In genomic region chr9:128587453-128587852, GRCh38 we compare ENCODE assay signal across 10 cellular contexts. TPM values are rescaled to one million over a fixed set of nuclear protein-coding genes. Genes with fewer than 3 reads are reported as not detected.
DNase-seq lines count a peak whose midpoint lies in the region; ATAC-seq, FAIRE-seq and TF ChIP-seq lines count a peak whose summit lies in the region.
"Had no signal": no experiment of that assay in that cellular context is flagged by ENCODE, and none has a peak within 500 bp of the region (broad histone marks: within the 10 kb centered on the region; RNA-seq: fewer than 3 reads in every experiment).

No MANE protein-coding gene starts in this region.

- DNase-seq in activated CD4-positive, alpha-beta memory T cell treated with anti-CD3 and anti-CD28 coated beads for 36 hours: peak; percentile 80
- DNase-seq in K562 (ENCODE audit: extremely low read depth in 1 of 4, low spot score in 3 of 4) (no peak), GM13976 (ENCODE audit: low spot score) (no peak), NCI-H2227 treated with DMSO at 0.1 percent for 48 hours (lab: John Stamatoyannopoulos, UW) (no peak), WERI-Rb-1 (no peak)
- DNase-seq in stimulated activated CD8-positive, alpha-beta memory T cell treated with anti-CD3 and anti-CD28 coated beads, Interleukin-4, amount 100 ng/mL, for 24 hours (ENCODE audit: low read depth): peak; percentile 11
- DNase-seq: left lung, NCI-H1694 had no signal

- no peaks in the 10 kb centered on the region for H4K20me1 ChIP-seq in K562 (replicated peaks; ENCODE audit: control insufficient read depth, insufficient read depth, low read length)

- 50% methylated on average over 6 of the region's 6 CpGs for WGBS in K562 (ENCODE audit: insufficient coverage, low coverage, missing lambda C conversion rate)

- POLR2A ChIA-PET in activated CD4-positive, alpha-beta memory T cell treated with anti-CD3 and anti-CD28 coated beads for 36 hours (lab: Charles Lee): interaction anchor here (1.0 kb wide), 1 partner anchor 34 kb away, joined by 4 read pairs; no protein-coding TSS in a partner anchor
- POLR2A ChIA-PET in K562 (lab: Yijun Ruan, JAX): interaction anchor here (0.6 to 1.3 kb wide), 2 partner anchors 22 to 35 kb away, joined by 3 read pairs; no protein-coding TSS in a partner anchor

- H3K4me3 Mint-ChIP-seq in activated CD4-positive, alpha-beta memory T cell treated with anti-CD3 and anti-CD28 coated beads for 36 hours: no peak overlapping the region

- peaks cover 13% of the 10 kb centered on the region for H3K4me1 Mint-ChIP-seq in activated CD4-positive, alpha-beta memory T cell treated with anti-CD3 and anti-CD28 coated beads for 36 hours (ENCODE audit: low read depth)

- H3K4me3 ChIP-seq in K562: no peak overlapping the region
- H3K4me3 ChIP-seq in WERI-Rb-1 (ENCODE audit: low read depth, low read length): no peak overlapping the region
- H3K4me3 ChIP-seq: left lung had no signal

- intact Hi-C loops in activated CD4-positive, alpha-beta memory T cell treated with anti-CD3 and anti-CD28 coated beads for 36 hours (cut with micrococcal nuclease): loop anchor here (2.0 kb wide), 1 partner anchor 35 kb away; the partner anchor contains the start of gene SPTAN1
- intact Hi-C loops in K562 (cut with micrococcal nuclease): no loop called here

- TF ChIP-seq CTCF in K562 (IDR thresholded peaks at IDR 0.05 in 2 of 3, conservative IDR thresholded peaks at IDR 0.05 in 1 of 3; ENCODE audit: insufficient read depth in 2 of 3, low read depth in 1 of 3, low read length in 3 of 3): no peak
- no peak for TF ChIP-seq CTCF in GM13976 (IDR thresholded peaks at IDR 0.05; ENCODE audit: borderline replicate concordance, control extremely low read depth, extremely low read depth, insufficient read depth, missing control alignments)
- no peak for TF ChIP-seq CTCF in WERI-Rb-1 (IDR thresholded peaks at IDR 0.05; ENCODE audit: low read depth, low read length)

- peak overlapping the region; percentile 77 for H3K27ac Mint-ChIP-seq in activated CD4-positive, alpha-beta memory T cell treated with anti-CD3 and anti-CD28 coated beads for 36 hours

- no TSS peak for BruUV-seq in K562 (replicated peaks; lab: Mats Ljungman, UMichigan)

- no peak for TF ChIP-seq EP300 in K562 (IDR thresholded peaks at IDR 0.05; ENCODE audit: low read length)

- peaks cover 0 to 4% of the 10 kb centered on the region in 2 experiments; a peak in 1 of 5 replicates for H3K4me1 ChIP-seq in K562 (replicated peaks in 1 of 2; ENCODE audit: control insufficient read depth in 2 of 2, insufficient read depth in 2 of 2, low read length in 2 of 2)
- H3K4me1 ChIP-seq: left lung had no signal

- H3K9ac ChIP-seq in K562 (ENCODE audit: insufficient read depth in 1 of 2, low read depth in 2 of 2, low read length in 2 of 2): no peak overlapping the region

- no peaks in the 10 kb centered on the region for H3K27me3 ChIP-seq in K562 (ENCODE audit: control insufficient read depth in 2 of 2, insufficient read depth in 2 of 2, low read length in 2 of 2)
- no peaks in the 10 kb centered on the region for H3K27me3 ChIP-seq in WERI-Rb-1 (ENCODE audit: insufficient read depth, low read depth, severe bottlenecking)
- H3K27me3 ChIP-seq: left lung had no signal

- ATAC-seq in K562: peak; percentile 33; the same call in 2 of the 3 replicates
- ATAC-seq in HG03280 (IDR thresholded peaks at IDR 0.05; ENCODE audit: unreplicated experiment): no peak
- ATAC-seq: left lung had no signal

- FAIRE-seq in K562 (lab: Jason Lieb, UNC): no peak

- H3K9me3 ChIP-seq in KOPT-K1 (ENCODE audit: insufficient read depth, low read length, poor library complexity, severe bottlenecking) (no peaks in the 10 kb centered on the region), K562 (replicated peaks; ENCODE audit: control insufficient read depth, insufficient read depth, low read depth, low read length) (no peaks in the 10 kb centered on the region), WERI-Rb-1 (ENCODE audit: severe bottlenecking) (no peaks in the 10 kb centered on the region)
- H3K9me3 ChIP-seq: left lung had no signal

- H3K27ac ChIP-seq in KOPT-K1 (ENCODE audit: low read depth, low read length, poor library complexity, severe bottlenecking) (peak overlapping the region; percentile 52), K562 (ENCODE audit: extremely low read depth, low read depth, low read length) (no peak overlapping the region), WERI-Rb-1 (no peak overlapping the region)
- H3K27ac ChIP-seq: left lung had no signal

- CTCF ChIA-PET in activated CD4-positive, alpha-beta memory T cell treated with anti-CD3 and anti-CD28 coated beads for 36 hours (lab: Charles Lee): no interaction called here
- CTCF ChIA-PET in K562 (lab: Yijun Ruan, JAX; ENCODE audit: low intra/inter-chr PET ratio): no interaction called here

- H3K9me3 Mint-ChIP-seq in activated CD4-positive, alpha-beta memory T cell treated with anti-CD3 and anti-CD28 coated beads for 36 hours: no peaks in the 10 kb centered on the region

- H3K4me2 ChIP-seq in K562 (ENCODE audit: insufficient read depth, low read length): no peak overlapping the region

- no peaks in the 10 kb centered on the region for H3K27me3 Mint-ChIP-seq in activated CD4-positive, alpha-beta memory T cell treated with anti-CD3 and anti-CD28 coated beads for 36 hours

- H3K36me3 Mint-ChIP-seq in activated CD4-positive, alpha-beta memory T cell treated with anti-CD3 and anti-CD28 coated beads for 36 hours: peaks cover 64% of the 10 kb centered on the region

- H3K36me3 ChIP-seq in KOPT-K1 (ENCODE audit: insufficient read depth, low read length) (peaks cover 88% of the 10 kb centered on the region), K562 (ENCODE audit: control insufficient read depth, insufficient read depth, low read length) (no peaks in the 10 kb centered on the region), WERI-Rb-1 (peaks cover 96% of the 10 kb centered on the region)

- no peak overlapping the region for H2AFZ ChIP-seq in K562 (ENCODE audit: low read depth, low read length)

- TF ChIP-seq RAD21 in K562 (CRISPR knock-in tag; conservative IDR thresholded peaks at IDR 0.05 in 1 of 2, IDR thresholded peaks at IDR 0.05 in 1 of 2): no peak

- H3K9me1 ChIP-seq in K562 (ENCODE audit: control insufficient read depth, insufficient read depth, low read length): no peaks in the 10 kb centered on the region

- no peaks in the 10 kb centered on the region for H3K79me2 ChIP-seq in K562 (ENCODE audit: control insufficient read depth, insufficient read depth, low read length)

- in situ Hi-C loops in K562 (cut with MboI): no loop called here
- in situ Hi-C loops in GM13976 (cut with MboI; ENCODE audit: low sequenced_read_pairs, unreplicated experiment): no loop called here

- TF ChIP-seq POLR2A in K562 (conservative IDR thresholded peaks at IDR 0.05): no peak

TF ChIP-seq in K562, 482 proteins besides CTCF, POLR2A, EP300 and RAD21 (continues in another document):
- TF ChIP-seq PBX2 (CRISPR knock-in tag; IDR thresholded peaks at IDR 0.05; ENCODE audit: low read depth): no peak
- TF ChIP-seq PBX2 (tag; conservative IDR thresholded peaks at IDR 0.05; ENCODE audit: low read depth): 0 out of 2 replicates have a peak, but pooled peaks have one; percentile 26
- TF ChIP-seq MEIS2 (IDR thresholded peaks at IDR 0.05; ENCODE audit: partially characterized antibody): peak; percentile 40

RNA-seq across cellular contexts. Expression of gene SPTAN1, which starts 35.1 kb away (rescaled TPM):
- total RNA-seq in activated CD4-positive, alpha-beta memory T cell treated with anti-CD3 and anti-CD28 coated beads for 36 hours: 100 to 1,000 TPM; 228 TPM
- total RNA-seq in K562 (2011; cell fraction: chromatin; rRNA removed; ENCODE audit: low replicate concordance): 83.7 and 109 TPM in 2 replicates
- 46.7 and 52.4 TPM in 2 replicates for total RNA-seq in K562 (2011; cell fraction: nucleolus; rRNA removed)
- total RNA-seq in K562 (2011; cell fraction: nucleoplasm; rRNA removed): 52.9 and 60.3 TPM in 2 replicates
- total RNA-seq in K562 (2014; rRNA removed) (7.0 and 10.8 TPM in 2 replicates), K562 (2014; rRNA removed; fragmentation: Illumina TruSeq; extraction: Trizol) (4.5 and 4.7 TPM in 2 replicates), K562 (2015; rRNA removed; fragmentation: Illumina TruSeq; extraction: Trizol) (10.4 and 11.5 TPM in 2 replicates), K562 (2021) (13.5 and 13.7 TPM in 2 replicates)
- polyA plus RNA-seq in K562 (2011; rRNA removed) (8.3 and 16.5 TPM in 2 replicates), K562 (2014; fragmentation: Illumina TruSeq; extraction: Trizol) (6.8 and 8.5 TPM in 2 replicates), K562 (2014; fragmentation: Nextera tagmentation; extraction: Ambion mirVana) (1 to 10 TPM; 1.5 to 2.1 TPM), K562 (2014; rRNA removed) (5.0 and 6.0 TPM in 2 replicates)
- 10.2 and 13.4 TPM in 2 replicates for polyA plus RNA-seq in K562 (2011; cell fraction: cytosol; rRNA removed)
- 65.4 and 117 TPM in 2 replicates for polyA plus RNA-seq in K562 (2011; cell fraction: nucleus; rRNA removed)
- 20.3 and 34.9 TPM in 2 replicates for polyA plus RNA-seq in K562 (2012)
- 25.3 and 27.0 TPM in 2 replicates for polyA minus RNA-seq in K562 (2011; rRNA and poly(A)+ RNA removed)
- 14.7 and 15.7 TPM in 2 replicates for polyA minus RNA-seq in K562 (2011; cell fraction: cytosol; rRNA and poly(A)+ RNA removed)
- 25.7 and 72.6 TPM in 2 replicates for polyA minus RNA-seq in K562 (2011; cell fraction: nucleus; rRNA and poly(A)+ RNA removed)

Comparison
In these comparisons a context has a peak if more than half of its experiments do, and no peak if none do; other contexts are left out.
1. DNase-seq: peak in activated CD4-positive, alpha-beta memory T cell treated with anti-CD3 and anti-CD28 coated beads for 36 hours (single experiment) and stimulated activated CD8-positive, alpha-beta memory T cell treated with anti-CD3 and anti-CD28 coated beads, Interleukin-4, amount 100 ng/mL, for 24 hours (single experiment); none in K562 (0 of 4), GM13976 (single experiment), NCI-H2227 treated with DMSO at 0.1 percent for 48 hours (single experiment) and WERI-Rb-1 (single experiment).